1 cellular context compared by ENCODE assay signal in genomic region chr2:32063310-32064020, GRCh38.
TF ChIP-seq lines count a peak whose summit lies in the region.

SPAST (plus strand) TSS chr2:32063556; CDS start chr2:32063832, 276 bp downstream.

TF ChIP-seq in HepG2, 621 proteins besides CTCF, POLR2A, EP300 and RAD21 (continued from another document and continues in another):
- TF ChIP-seq AKNA (CRISPR knock-in tag; IDR thresholded peaks at IDR 0.05; ENCODE audit: borderline replicate concordance) (0 out of 2 replicates have a peak, but pooled peaks have one; percentile 63), ZBTB4 (CRISPR knock-in tag; IDR thresholded peaks at IDR 0.05; ENCODE audit: borderline replicate concordance) (no peak), ZSCAN22 (CRISPR knock-in tag; IDR thresholded peaks at IDR 0.05) (peak; percentile 73; the same call in 1 of the 2 replicates), HNRNPL (IDR thresholded peaks at IDR 0.05; ENCODE audit: low read depth, low read length) (0 out of 2 replicates have a peak, but pooled peaks have one; percentile 21), RNF219 (CRISPR knock-in tag; IDR thresholded peaks at IDR 0.05) (no peak), TCF7L2 (IDR thresholded peaks at IDR 0.05; ENCODE audit: low read depth, low read length) (no peak), ZNF230 (CRISPR knock-in tag; IDR thresholded peaks at IDR 0.05) (peak; percentile 83; the same call in 1 of the 2 replicates), ZNF577 (CRISPR knock-in tag; IDR thresholded peaks at IDR 0.05; ENCODE audit: borderline replicate concordance, low read depth) (no peak), ZNF101 (CRISPR knock-in tag; IDR thresholded peaks at IDR 0.05; ENCODE audit: borderline replicate concordance, low read depth) (no peak), ZNF367 (CRISPR knock-in tag; IDR thresholded peaks at IDR 0.05; ENCODE audit: borderline replicate concordance) (0 out of 2 replicates have a peak, but pooled peaks have one; percentile 52), ZNF124 (CRISPR knock-in tag; IDR thresholded peaks at IDR 0.05) (peak; percentile 85), ZNF562 (CRISPR knock-in tag; IDR thresholded peaks at IDR 0.05; ENCODE audit: borderline replicate concordance) (no peak), ZNF468 (CRISPR knock-in tag; IDR thresholded peaks at IDR 0.05) (no peak), SNRNP70 (IDR thresholded peaks at IDR 0.05; ENCODE audit: low read depth, low read length) (no peak), HOXA3 (CRISPR knock-in tag; IDR thresholded peaks at IDR 0.05) (peak; percentile 92), BCLAF1 (IDR thresholded peaks at IDR 0.05) (no peak), SETDB1 (CRISPR knock-in tag; IDR thresholded peaks at IDR 0.05; ENCODE audit: borderline replicate concordance) (no peak), CREB3 (CRISPR knock-in tag; IDR thresholded peaks at IDR 0.05) (peak; percentile 33; the same call in 1 of the 2 replicates), RORA (CRISPR knock-in tag; IDR thresholded peaks at IDR 0.05) (no peak), DBP (CRISPR knock-in tag; IDR thresholded peaks at IDR 0.05; ENCODE audit: not compliant biosample characterization) (peak; percentile 77), CREM (IDR thresholded peaks at IDR 0.05) (peak; percentile 95), CREM (CRISPR knock-in tag; IDR thresholded peaks at IDR 0.05) (0 out of 2 replicates have a peak, but pooled peaks have one; percentile 22), THAP11 (CRISPR knock-in tag; IDR thresholded peaks at IDR 0.05) (peak; percentile 99), ZMAT3 (CRISPR knock-in tag; conservative IDR thresholded peaks at IDR 0.05) (peak; percentile 84), GABPA (IDR thresholded peaks at IDR 0.05; ENCODE audit: low read depth, low read length) (peak; percentile 67), GABPA (CRISPR knock-in tag; IDR thresholded peaks at IDR 0.05; ENCODE audit: low read depth) (peak; percentile 90), ZNF850 (CRISPR knock-in tag; conservative IDR thresholded peaks at IDR 0.05) (0 out of 2 replicates have a peak, but pooled peaks have one; percentile 44), SOX6 (IDR thresholded peaks at IDR 0.05) (no peak), SOX6 (CRISPR knock-in tag; IDR thresholded peaks at IDR 0.05) (peak; percentile 92), ZNF18 (CRISPR knock-in tag; IDR thresholded peaks at IDR 0.05; ENCODE audit: insufficient replicate concordance) (peak; percentile 27), ZNF260 (CRISPR knock-in tag; IDR thresholded peaks at IDR 0.05; ENCODE audit: borderline replicate concordance, low read depth) (no peak), USF2 (IDR thresholded peaks at IDR 0.05; ENCODE audit: low read depth, low read length) (no peak), USF2 (CRISPR knock-in tag; IDR thresholded peaks at IDR 0.05; ENCODE audit: borderline replicate concordance) (peak; percentile 44; the same call in 1 of the 2 replicates)
